3 cellular contexts compared by ENCODE assay signal in genomic region chr2:119836455-119837142, GRCh38.
TF ChIP-seq lines count a peak whose summit lies in the region.

No MANE protein-coding gene starts in this region.

TF ChIP-seq in SK-N-SH, 30 proteins besides CTCF, POLR2A, EP300 and RAD21 (continued from another document and continues in another):
- TF ChIP-seq, protein P1, sequence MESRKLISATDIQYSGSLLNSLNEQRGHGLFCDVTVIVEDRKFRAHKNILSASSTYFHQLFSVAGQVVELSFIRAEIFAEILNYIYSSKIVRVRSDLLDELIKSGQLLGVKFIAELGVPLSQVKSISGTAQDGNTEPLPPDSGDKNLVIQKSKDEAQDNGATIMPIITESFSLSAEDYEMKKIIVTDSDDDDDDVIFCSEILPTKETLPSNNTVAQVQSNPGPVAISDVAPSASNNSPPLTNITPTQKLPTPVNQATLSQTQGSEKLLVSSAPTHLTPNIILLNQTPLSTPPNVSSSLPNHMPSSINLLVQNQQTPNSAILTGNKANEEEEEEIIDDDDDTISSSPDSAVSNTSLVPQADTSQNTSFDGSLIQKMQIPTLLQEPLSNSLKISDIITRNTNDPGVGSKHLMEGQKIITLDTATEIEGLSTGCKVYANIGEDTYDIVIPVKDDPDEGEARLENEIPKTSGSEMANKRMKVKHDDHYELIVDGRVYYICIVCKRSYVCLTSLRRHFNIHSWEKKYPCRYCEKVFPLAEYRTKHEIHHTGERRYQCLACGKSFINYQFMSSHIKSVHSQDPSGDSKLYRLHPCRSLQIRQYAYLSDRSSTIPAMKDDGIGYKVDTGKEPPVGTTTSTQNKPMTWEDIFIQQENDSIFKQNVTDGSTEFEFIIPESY (IDR thresholded peaks at IDR 0.05; ENCODE audit: borderline replicate concordance, low read depth) = no peak
- TF ChIP-seq NFIC (IDR thresholded peaks at IDR 0.05; ENCODE audit: borderline replicate concordance) (no peak), RXRA (IDR thresholded peaks at IDR 0.05; ENCODE audit: borderline replicate concordance, low read depth) (no peak), ELF1 (IDR thresholded peaks at IDR 0.05) (no peak), RCOR1 (IDR thresholded peaks at IDR 0.05; ENCODE audit: low read length) (no peak), MAX (IDR thresholded peaks at IDR 0.05; ENCODE audit: low read depth) (no peak), CHD2 (IDR thresholded peaks at IDR 0.05; ENCODE audit: low read length, partially characterized antibody) (no peak), MXI1 (IDR thresholded peaks at IDR 0.05; ENCODE audit: low read depth, low read length) (no peak), SMC3 (IDR thresholded peaks at IDR 0.05; ENCODE audit: low read depth, low read length) (no peak), YY1 (IDR thresholded peaks at IDR 0.05; ENCODE audit: low read depth) (no peak), SIN3A (IDR thresholded peaks at IDR 0.05; ENCODE audit: borderline replicate concordance, low read depth, low read length) (no peak), NRF1 (IDR thresholded peaks at IDR 0.05; ENCODE audit: low read depth, low read length) (no peak), USF1 (IDR thresholded peaks at IDR 0.05; ENCODE audit: borderline replicate concordance, low read depth) (no peak)
- TF ChIP-seq, protein P2, sequence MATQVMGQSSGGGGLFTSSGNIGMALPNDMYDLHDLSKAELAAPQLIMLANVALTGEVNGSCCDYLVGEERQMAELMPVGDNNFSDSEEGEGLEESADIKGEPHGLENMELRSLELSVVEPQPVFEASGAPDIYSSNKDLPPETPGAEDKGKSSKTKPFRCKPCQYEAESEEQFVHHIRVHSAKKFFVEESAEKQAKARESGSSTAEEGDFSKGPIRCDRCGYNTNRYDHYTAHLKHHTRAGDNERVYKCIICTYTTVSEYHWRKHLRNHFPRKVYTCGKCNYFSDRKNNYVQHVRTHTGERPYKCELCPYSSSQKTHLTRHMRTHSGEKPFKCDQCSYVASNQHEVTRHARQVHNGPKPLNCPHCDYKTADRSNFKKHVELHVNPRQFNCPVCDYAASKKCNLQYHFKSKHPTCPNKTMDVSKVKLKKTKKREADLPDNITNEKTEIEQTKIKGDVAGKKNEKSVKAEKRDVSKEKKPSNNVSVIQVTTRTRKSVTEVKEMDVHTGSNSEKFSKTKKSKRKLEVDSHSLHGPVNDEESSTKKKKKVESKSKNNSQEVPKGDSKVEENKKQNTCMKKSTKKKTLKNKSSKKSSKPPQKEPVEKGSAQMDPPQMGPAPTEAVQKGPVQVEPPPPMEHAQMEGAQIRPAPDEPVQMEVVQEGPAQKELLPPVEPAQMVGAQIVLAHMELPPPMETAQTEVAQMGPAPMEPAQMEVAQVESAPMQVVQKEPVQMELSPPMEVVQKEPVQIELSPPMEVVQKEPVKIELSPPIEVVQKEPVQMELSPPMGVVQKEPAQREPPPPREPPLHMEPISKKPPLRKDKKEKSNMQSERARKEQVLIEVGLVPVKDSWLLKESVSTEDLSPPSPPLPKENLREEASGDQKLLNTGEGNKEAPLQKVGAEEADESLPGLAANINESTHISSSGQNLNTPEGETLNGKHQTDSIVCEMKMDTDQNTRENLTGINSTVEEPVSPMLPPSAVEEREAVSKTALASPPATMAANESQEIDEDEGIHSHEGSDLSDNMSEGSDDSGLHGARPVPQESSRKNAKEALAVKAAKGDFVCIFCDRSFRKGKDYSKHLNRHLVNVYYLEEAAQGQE (IDR thresholded peaks at IDR 0.05; ENCODE audit: low read depth, low read length) = no peak

TF ChIP-seq in SK-N-SH treated with all-trans-retinoic acid at 6 μM for 48 hours, 23 proteins besides CTCF, POLR2A, EP300 and RAD21 (continued from another document):
- TF ChIP-seq, protein P3, sequence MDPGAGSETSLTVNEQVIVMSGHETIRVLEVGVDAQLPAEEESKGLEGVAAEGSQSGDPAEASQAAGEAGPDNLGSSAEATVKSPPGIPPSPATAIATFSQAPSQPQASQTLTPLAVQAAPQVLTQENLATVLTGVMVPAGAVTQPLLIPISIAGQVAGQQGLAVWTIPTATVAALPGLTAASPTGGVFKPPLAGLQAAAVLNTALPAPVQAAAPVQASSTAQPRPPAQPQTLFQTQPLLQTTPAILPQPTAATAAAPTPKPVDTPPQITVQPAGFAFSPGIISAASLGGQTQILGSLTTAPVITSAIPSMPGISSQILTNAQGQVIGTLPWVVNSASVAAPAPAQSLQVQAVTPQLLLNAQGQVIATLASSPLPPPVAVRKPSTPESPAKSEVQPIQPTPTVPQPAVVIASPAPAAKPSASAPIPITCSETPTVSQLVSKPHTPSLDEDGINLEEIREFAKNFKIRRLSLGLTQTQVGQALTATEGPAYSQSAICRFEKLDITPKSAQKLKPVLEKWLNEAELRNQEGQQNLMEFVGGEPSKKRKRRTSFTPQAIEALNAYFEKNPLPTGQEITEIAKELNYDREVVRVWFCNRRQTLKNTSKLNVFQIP (CRISPR knock-in tag; IDR thresholded peaks at IDR 0.05; ENCODE audit: borderline replicate concordance, low read depth) = no peak
- no peak for TF ChIP-seq ZC3H10 (CRISPR knock-in tag; IDR thresholded peaks at IDR 0.05)
- TF ChIP-seq TSHZ2 (CRISPR knock-in tag; IDR thresholded peaks at IDR 0.05) = no peak
- no peak for TF ChIP-seq PPARA (CRISPR knock-in tag; IDR thresholded peaks at IDR 0.05; ENCODE audit: borderline replicate concordance)
- TF ChIP-seq GLIS3 (CRISPR knock-in tag; IDR thresholded peaks at IDR 0.05) = no peak
- TF ChIP-seq ARNTL (CRISPR knock-in tag; IDR thresholded peaks at IDR 0.05; ENCODE audit: borderline replicate concordance, low read depth) = no peak
- no peak for TF ChIP-seq RARB (CRISPR knock-in tag; IDR thresholded peaks at IDR 0.05)
- TF ChIP-seq PATZ1 (CRISPR knock-in tag; IDR thresholded peaks at IDR 0.05; ENCODE audit: borderline replicate concordance) = no peak

TF ChIP-seq in WTC11, 78 proteins besides CTCF, POLR2A, EP300 and RAD21 (continued from another document):
- TF ChIP-seq ZNF396 (CRISPR knock-in tag; IDR thresholded peaks at IDR 0.05; ENCODE audit: borderline replicate concordance) = no peak
- no peak for TF ChIP-seq SP1 (CRISPR knock-in tag; conservative IDR thresholded peaks at IDR 0.05)
- TF ChIP-seq RORB (CRISPR knock-in tag; IDR thresholded peaks at IDR 0.05) = no peak
- TF ChIP-seq ZNF263 (CRISPR knock-in tag; IDR thresholded peaks at IDR 0.05; ENCODE audit: low read depth) = no peak
- no peak for TF ChIP-seq PRRX2 (CRISPR knock-in tag; IDR thresholded peaks at IDR 0.05)
- TF ChIP-seq SMAD3 (CRISPR knock-in tag; IDR thresholded peaks at IDR 0.05; ENCODE audit: borderline replicate concordance) = no peak
- no peak for TF ChIP-seq AFF4 (CRISPR knock-in tag; IDR thresholded peaks at IDR 0.05; ENCODE audit: borderline replicate concordance)
- no peak for TF ChIP-seq ZNF317 (CRISPR knock-in tag; IDR thresholded peaks at IDR 0.05; ENCODE audit: borderline replicate concordance, low read depth)
- TF ChIP-seq, protein P4, sequence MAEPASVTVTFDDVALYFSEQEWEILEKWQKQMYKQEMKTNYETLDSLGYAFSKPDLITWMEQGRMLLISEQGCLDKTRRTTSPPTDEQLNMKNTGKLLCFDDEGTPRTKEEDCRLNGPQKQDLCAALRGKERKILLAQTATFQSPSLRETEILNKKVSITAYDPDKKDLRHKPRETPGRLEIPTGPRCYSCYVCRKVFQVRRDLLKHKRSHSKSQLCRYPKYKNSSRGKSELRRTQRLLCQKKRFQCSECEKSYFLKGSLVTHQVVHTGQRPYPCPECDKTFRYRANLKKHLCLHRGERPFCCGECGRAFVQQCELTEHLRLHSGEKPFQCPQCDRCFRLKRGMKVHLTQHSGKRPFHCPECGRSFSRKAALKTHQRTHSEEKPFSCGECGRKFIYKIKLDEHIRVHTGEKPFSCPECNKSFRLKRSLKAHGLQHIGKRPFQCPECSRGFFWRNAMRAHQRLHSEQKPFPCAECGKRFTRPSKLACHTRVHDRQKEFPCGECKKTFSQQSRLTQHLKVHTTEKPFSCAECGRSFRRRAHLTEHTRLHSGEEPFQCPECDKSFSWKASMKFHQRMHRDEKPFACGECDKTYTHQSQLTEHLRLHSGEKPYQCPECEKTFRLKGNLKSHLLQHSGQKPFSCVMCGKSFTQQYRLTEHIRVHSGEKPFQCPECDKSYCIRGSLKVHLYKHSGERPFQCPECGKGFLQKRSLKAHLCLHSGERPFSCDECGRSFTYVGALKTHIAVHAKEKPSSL (CRISPR knock-in tag; conservative IDR thresholded peaks at IDR 0.05) = no peak
- TF ChIP-seq, protein P5, sequence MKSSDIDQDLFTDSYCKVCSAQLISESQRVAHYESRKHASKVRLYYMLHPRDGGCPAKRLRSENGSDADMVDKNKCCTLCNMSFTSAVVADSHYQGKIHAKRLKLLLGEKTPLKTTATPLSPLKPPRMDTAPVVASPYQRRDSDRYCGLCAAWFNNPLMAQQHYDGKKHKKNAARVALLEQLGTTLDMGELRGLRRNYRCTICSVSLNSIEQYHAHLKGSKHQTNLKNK (CRISPR knock-in tag; IDR thresholded peaks at IDR 0.05) = no peak
